8 cellular contexts compared by ENCODE assay signal in the genomic region with DNA sequence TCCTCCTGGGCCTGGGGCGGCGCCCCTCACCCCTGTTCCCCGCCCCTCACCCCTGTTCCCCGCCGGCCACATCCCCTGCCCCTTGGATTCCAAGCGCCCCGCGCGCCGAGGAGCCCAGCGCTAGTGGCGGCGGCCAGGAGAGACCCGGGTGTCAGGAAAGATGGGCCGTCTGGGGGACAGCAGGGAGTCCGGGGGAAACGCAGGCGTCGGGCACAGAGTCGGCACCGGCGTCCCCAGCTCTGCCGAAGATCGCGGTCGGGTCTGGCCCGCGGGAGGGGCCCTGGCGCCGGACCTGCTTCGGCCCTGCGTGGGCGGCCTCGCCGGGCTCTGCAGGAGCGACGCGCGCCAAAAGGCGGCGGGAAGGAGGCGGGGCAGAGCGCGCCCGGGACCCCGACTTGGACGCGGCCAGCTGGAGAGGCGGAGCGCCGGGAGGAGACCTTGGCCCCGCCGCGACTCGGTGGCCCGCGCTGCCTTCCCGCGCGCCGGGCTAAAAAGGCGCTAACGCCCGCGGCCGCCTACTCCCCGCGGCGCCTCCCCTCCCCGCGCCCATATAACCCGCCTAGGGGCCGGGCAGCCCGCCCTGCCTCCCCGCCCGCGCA. TPM values are rescaled to one million over a fixed set of nuclear protein-coding genes. Genes with fewer than 3 reads are reported as not detected.
DNase-seq lines count a peak whose midpoint lies in the region; ATAC-seq and TF ChIP-seq lines count a peak whose summit lies in the region.

A gene (plus strand): TSS at position 578 of the 599 bp plus-strand sequence. CDS start 29,850 bp downstream, outside the sequence.

- H4K20me1 ChIP-seq in neural cell (ENCODE audit: insufficient read depth) = no peaks in the 10 kb centered on the region

- H3K4me1 Mint-ChIP-seq in activated CD4-positive, alpha-beta T cell treated with anti-CD3 and anti-CD28 coated beads for 36 hours = peaks cover 24% of the 10 kb centered on the region

- no peak for ATAC-seq in activated CD4-positive, alpha-beta T cell treated with anti-CD3 and anti-CD28 coated beads for 36 hours
- ATAC-seq in GM18520 (IDR thresholded peaks at IDR 0.05; ENCODE audit: unreplicated experiment) = no peak

- H3K9me2 ChIP-seq in neural cell (ENCODE audit: insufficient read depth, low read length) = no peaks in the 10 kb centered on the region

- intact Hi-C loops in activated CD4-positive, alpha-beta T cell treated with anti-CD3 and anti-CD28 coated beads for 36 hours (cut with DNase I, micrococcal nuclease) = loop anchor here in 1 of 2 experiments (5.0 kb wide), 1 partner anchor 205 kb away; a partner anchor contains a TSS

- H3K9me3 Mint-ChIP-seq in activated CD4-positive, alpha-beta T cell treated with anti-CD3 and anti-CD28 coated beads for 36 hours (ENCODE audit: low read depth) = no peaks in the 10 kb centered on the region

- peaks cover 50% of the 10 kb centered on the region for H3K27me3 ChIP-seq in neural cell (ENCODE audit: insufficient read depth, low read depth, low read length)

- H2AFZ ChIP-seq in neural cell (ENCODE audit: low read depth, low read length) = no peak within 1 kb of the TSS

- POLR2A ChIA-PET in activated CD4-positive, alpha-beta T cell treated with anti-CD3 and anti-CD28 coated beads for 36 hours (lab: Charles Lee) = no interaction called here

- CTCF ChIA-PET in activated CD4-positive, alpha-beta T cell treated with anti-CD3 and anti-CD28 coated beads for 36 hours (lab: Charles Lee) = interaction anchor here (0.8 kb wide), 1 partner anchor 21 kb away, joined by 3 read pairs; no protein-coding TSS in a partner anchor

- no peaks in the 10 kb centered on the region for H3K36me3 ChIP-seq in neural cell (ENCODE audit: insufficient read depth, low read length)

- no peaks in the 10 kb centered on the region for H3K9me3 ChIP-seq in neural cell (ENCODE audit: low read length)

- in situ Hi-C loops in T47D (cut with HindIII; ENCODE audit: low pct_unique_long_range_greater_than_20kb, low sequenced_read_pairs) = no loop called here

- H3K4me3 Mint-ChIP-seq in activated CD4-positive, alpha-beta T cell treated with anti-CD3 and anti-CD28 coated beads for 36 hours = peak within 1 kb of the TSS; percentile 38

- TF ChIP-seq RAD21 in neural cell (conservative IDR thresholded peaks at IDR 0.05) = no peak

- TF ChIP-seq EP300 in neural cell (conservative IDR thresholded peaks at IDR 0.05; ENCODE audit: poor library complexity, severe bottlenecking) = no peak

- peaks cover 29% of the 10 kb centered on the region for H3K27me3 Mint-ChIP-seq in activated CD4-positive, alpha-beta T cell treated with anti-CD3 and anti-CD28 coated beads for 36 hours

- no peak within 1 kb of the TSS for H3K27ac Mint-ChIP-seq in activated CD4-positive, alpha-beta T cell treated with anti-CD3 and anti-CD28 coated beads for 36 hours

- H3K79me2 ChIP-seq in neural cell (replicated peaks; ENCODE audit: insufficient read depth, low read length) = peaks cover 4% of the 10 kb centered on the region

- peak; percentile 29 for DNase-seq in activated CD4-positive, alpha-beta T cell treated with anti-CD3 and anti-CD28 coated beads for 36 hours
- no peak for DNase-seq in activated CD4-positive, alpha-beta T cell treated with anti-CD3 and anti-CD28 coated beads for 1 hour
- DNase-seq in NCI-H1930 (lab: John Stamatoyannopoulos, UW) (peak; percentile 13 to 23), T47D (ENCODE audit: low read depth in 1 of 2, low spot score in 1 of 2) (peak; percentile 67), activated gamma-delta T cell treated with Interleukin-2 at 50 U/mL for 16 hours (no peak)
- no peak for DNase-seq in stimulated activated CD4-positive, alpha-beta T cell treated with anti-CD3 and anti-CD28 coated beads, Interleukin-2, amount 100 ng/mL, for 48 hours

- H3K4me2 ChIP-seq in neural cell (ENCODE audit: low read length) = no peak within 1 kb of the TSS

- no peak within 1 kb of the TSS for H3K27ac ChIP-seq in neural cell (ENCODE audit: low read length)

- TF ChIP-seq CTCF in neural cell (IDR thresholded peaks at IDR 0.05; ENCODE audit: poor library complexity, severe bottlenecking) = no peak

- H3K36me3 Mint-ChIP-seq in activated CD4-positive, alpha-beta T cell treated with anti-CD3 and anti-CD28 coated beads for 36 hours (ENCODE audit: low read depth) = peaks cover 3% of the 10 kb centered on the region

- H3K9ac ChIP-seq in neural cell (ENCODE audit: low read length) = no peak within 1 kb of the TSS

- peak within 1 kb of the TSS; percentile 45 for H3K4me3 ChIP-seq in neural cell (ENCODE audit: low read length)

- no peaks in the 10 kb centered on the region for H3F3A ChIP-seq in neural cell (ENCODE audit: insufficient read depth, low read length, poor library complexity, severe bottlenecking)

TF ChIP-seq in neural cell, 6 proteins besides CTCF, POLR2A, EP300 and RAD21:
- no peak for TF ChIP-seq TAF1 (IDR thresholded peaks at IDR 0.05; ENCODE audit: low read depth)
- TF ChIP-seq POLR2AphosphoS5 (IDR thresholded peaks at IDR 0.05) = no peak
- no peak for TF ChIP-seq SMC3 (conservative IDR thresholded peaks at IDR 0.05; ENCODE audit: poor library complexity)
- no peak for TF ChIP-seq EZH2 (IDR thresholded peaks at IDR 0.05; ENCODE audit: borderline replicate concordance, insufficient read depth, low read length, poor library complexity, severe bottlenecking)
- TF ChIP-seq, protein P1, sequence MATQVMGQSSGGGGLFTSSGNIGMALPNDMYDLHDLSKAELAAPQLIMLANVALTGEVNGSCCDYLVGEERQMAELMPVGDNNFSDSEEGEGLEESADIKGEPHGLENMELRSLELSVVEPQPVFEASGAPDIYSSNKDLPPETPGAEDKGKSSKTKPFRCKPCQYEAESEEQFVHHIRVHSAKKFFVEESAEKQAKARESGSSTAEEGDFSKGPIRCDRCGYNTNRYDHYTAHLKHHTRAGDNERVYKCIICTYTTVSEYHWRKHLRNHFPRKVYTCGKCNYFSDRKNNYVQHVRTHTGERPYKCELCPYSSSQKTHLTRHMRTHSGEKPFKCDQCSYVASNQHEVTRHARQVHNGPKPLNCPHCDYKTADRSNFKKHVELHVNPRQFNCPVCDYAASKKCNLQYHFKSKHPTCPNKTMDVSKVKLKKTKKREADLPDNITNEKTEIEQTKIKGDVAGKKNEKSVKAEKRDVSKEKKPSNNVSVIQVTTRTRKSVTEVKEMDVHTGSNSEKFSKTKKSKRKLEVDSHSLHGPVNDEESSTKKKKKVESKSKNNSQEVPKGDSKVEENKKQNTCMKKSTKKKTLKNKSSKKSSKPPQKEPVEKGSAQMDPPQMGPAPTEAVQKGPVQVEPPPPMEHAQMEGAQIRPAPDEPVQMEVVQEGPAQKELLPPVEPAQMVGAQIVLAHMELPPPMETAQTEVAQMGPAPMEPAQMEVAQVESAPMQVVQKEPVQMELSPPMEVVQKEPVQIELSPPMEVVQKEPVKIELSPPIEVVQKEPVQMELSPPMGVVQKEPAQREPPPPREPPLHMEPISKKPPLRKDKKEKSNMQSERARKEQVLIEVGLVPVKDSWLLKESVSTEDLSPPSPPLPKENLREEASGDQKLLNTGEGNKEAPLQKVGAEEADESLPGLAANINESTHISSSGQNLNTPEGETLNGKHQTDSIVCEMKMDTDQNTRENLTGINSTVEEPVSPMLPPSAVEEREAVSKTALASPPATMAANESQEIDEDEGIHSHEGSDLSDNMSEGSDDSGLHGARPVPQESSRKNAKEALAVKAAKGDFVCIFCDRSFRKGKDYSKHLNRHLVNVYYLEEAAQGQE (IDR thresholded peaks at IDR 0.05; ENCODE audit: borderline replicate concordance) = no peak
- TF ChIP-seq MXI1 (conservative IDR thresholded peaks at IDR 0.05; ENCODE audit: poor library complexity, severe bottlenecking) = no peak

RNA-seq across cellular contexts. Expression of the gene that starts here (rescaled TPM):
- total RNA-seq in activated CD4-positive, alpha-beta T cell treated with anti-CD3 and anti-CD28 coated beads for 36 hours = under 1 TPM; 0.32 to 0.40 TPM
- not detected in 2 replicates for polyA plus RNA-seq in neural cell
- not detected in 2 replicates for polyA minus RNA-seq in neural cell

Comparison
In these comparisons a context has a peak if more than half of its experiments do, and no peak if none do; other contexts are left out.
1. Peak in DNase-seq in activated CD4-positive, alpha-beta T cell treated with anti-CD3 and anti-CD28 coated beads for 36 hours; RNA of the gene not detected or under 1 TPM.
2. DNase-seq: peak in NCI-H1930 (2 of 2) and T47D (2 of 2); none in activated CD4-positive, alpha-beta T cell treated with anti-CD3 and anti-CD28 coated beads for 1 hour (single experiment), stimulated activated CD4-positive, alpha-beta T cell treated with anti-CD3 and anti-CD28 coated beads, Interleukin-2, amount 100 ng/mL, for 48 hours (0 of 2) and activated gamma-delta T cell treated with Interleukin-2 at 50 U/mL for 16 hours (single experiment).